In the genomic region with DNA sequence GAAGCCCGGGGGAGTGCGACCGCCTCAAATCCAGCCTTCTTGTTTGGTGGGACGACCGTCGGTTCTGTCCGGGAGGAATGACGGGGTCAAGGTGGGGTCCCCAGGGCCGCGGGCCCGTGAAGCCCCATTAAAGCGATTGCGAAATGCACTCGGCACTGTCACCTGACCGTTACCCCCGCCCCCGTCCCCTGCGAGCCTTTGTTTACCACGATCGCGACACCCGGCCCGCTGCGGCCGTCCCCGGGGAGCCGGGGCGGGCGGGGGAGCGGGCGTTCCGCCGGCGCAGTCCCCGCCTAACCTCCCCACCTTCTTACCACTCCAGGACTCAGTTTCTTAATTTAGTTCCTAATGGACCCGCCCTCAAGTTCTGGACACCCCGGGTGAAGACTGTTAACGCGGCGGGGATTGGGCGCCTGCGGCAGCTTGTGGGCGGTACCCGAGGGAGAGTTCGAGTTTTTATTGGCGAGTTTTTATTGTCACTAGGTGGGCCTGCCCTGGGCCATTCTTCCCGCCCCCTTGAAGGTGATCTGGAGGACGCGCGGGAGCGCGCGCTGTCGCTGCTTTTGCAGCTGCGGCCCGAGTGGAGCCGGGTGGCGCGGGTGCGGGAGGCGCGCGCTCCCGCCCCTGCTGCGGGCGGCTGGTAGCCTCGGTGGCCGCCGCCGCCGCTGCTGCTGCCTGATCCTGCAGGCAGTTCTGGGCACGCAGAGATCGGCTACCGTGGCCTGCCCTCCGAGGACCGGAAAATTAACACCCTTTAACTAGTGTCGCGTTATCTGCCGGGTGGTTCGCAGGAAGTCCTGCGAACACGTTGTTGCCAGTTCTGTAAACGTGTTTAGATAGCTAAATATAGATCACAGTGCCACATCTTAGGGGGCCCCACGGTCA, we compare ENCODE assay signal across 8 cellular contexts. TPM values are rescaled to one million over a fixed set of nuclear protein-coding genes. Genes with fewer than 3 reads are reported as not detected.
DNase-seq lines count a peak whose midpoint lies in the region; ATAC-seq, FAIRE-seq and TF ChIP-seq lines count a peak whose summit lies in the region.

No MANE protein-coding gene starts in this region.

- no peaks in the 10 kb centered on the region for H3K36me3 Mint-ChIP-seq in activated CD4-positive, alpha-beta T cell treated with anti-CD3 and anti-CD28 coated beads for 36 hours (ENCODE audit: low read depth)

- H3K4me3 Mint-ChIP-seq in activated CD4-positive, alpha-beta T cell treated with anti-CD3 and anti-CD28 coated beads for 36 hours, result peak overlapping the region; percentile 87

- peak; percentile 77 for ATAC-seq in HG03442 (IDR thresholded peaks at IDR 0.05; ENCODE audit: unreplicated experiment)
- ATAC-seq in activated CD4-positive, alpha-beta T cell treated with anti-CD3 and anti-CD28 coated beads for 36 hours, result peak; percentile 82

- H3K27me3 Mint-ChIP-seq in activated CD4-positive, alpha-beta T cell treated with anti-CD3 and anti-CD28 coated beads for 36 hours, result no peaks in the 10 kb centered on the region

- H3K4me1 Mint-ChIP-seq in activated CD4-positive, alpha-beta T cell treated with anti-CD3 and anti-CD28 coated beads for 36 hours, result peaks cover 37% of the 10 kb centered on the region

- H3K9me3 ChIP-seq in BE2C, result no peaks in the 10 kb centered on the region

- peak overlapping the region; percentile 78 for H3K4me3 ChIP-seq in BE2C (ENCODE audit: low read depth, low read length)
- peak overlapping the region; percentile 96 for H3K4me3 ChIP-seq in choroid plexus epithelial cell (ENCODE audit: low read depth, low read length)
- H3K4me3 ChIP-seq in kidney epithelial cell (ENCODE audit: low read depth, low read length), result peak overlapping the region; percentile 91

- CTCF ChIA-PET in activated CD4-positive, alpha-beta T cell treated with anti-CD3 and anti-CD28 coated beads for 36 hours (lab: Charles Lee), result interaction anchor here (0.7 to 1.8 kb wide), 11 partner anchors 9 to 949 kb away, joined by 3 to 9 read pairs (median 4); a partner anchor contains a TSS

- H3K9me3 Mint-ChIP-seq in activated CD4-positive, alpha-beta T cell treated with anti-CD3 and anti-CD28 coated beads for 36 hours (ENCODE audit: low read depth), result no peaks in the 10 kb centered on the region

- DNase-seq in BE2C, result peak; percentile 98
- DNase-seq in GM19239 (ENCODE audit: insufficient read length, low spot score), result peak; percentile 66
- DNase-seq in NCI-H510A treated with DMSO at 0.1 percent for 48 hours (lab: John Stamatoyannopoulos, UW), result peak; percentile 98
- DNase-seq in activated CD4-positive, alpha-beta T cell treated with anti-CD3 and anti-CD28 coated beads for 36 hours, result peak; percentile 96
- peak; percentile 96 for DNase-seq in choroid plexus epithelial cell (ENCODE audit: low read depth)
- DNase-seq in kidney epithelial cell (ENCODE audit: low read depth), result peak; percentile 77
- peak; percentile 96 for DNase-seq in stimulated activated CD4-positive, alpha-beta T cell treated with anti-CD3 and anti-CD28 coated beads, Interleukin-15, amount 100 ng/mL, for 24 hours

- POLR2A ChIA-PET in activated CD4-positive, alpha-beta T cell treated with anti-CD3 and anti-CD28 coated beads for 36 hours (lab: Charles Lee), result interaction anchor here (0.5 to 2.6 kb wide), 9 partner anchors 8 to 109 kb away, joined by 3 to 19 read pairs (median 5); a partner anchor contains a TSS

- peak; percentile 73 for FAIRE-seq in GM19239 (lab: Jason Lieb, UNC)

- no peak for TF ChIP-seq CTCF in BE2C (IDR thresholded peaks at IDR 0.05; ENCODE audit: low read depth, low read length)
- TF ChIP-seq CTCF in choroid plexus epithelial cell (conservative IDR thresholded peaks at IDR 0.05; ENCODE audit: low read depth, low read length), result no peak
- TF ChIP-seq CTCF in kidney epithelial cell (IDR thresholded peaks at IDR 0.05; ENCODE audit: insufficient read depth, low read length, poor library complexity, severe bottlenecking), result no peak

- H3K36me3 ChIP-seq in BE2C (no peaks in the 10 kb centered on the region), kidney epithelial cell (ENCODE audit: control insufficient read depth, insufficient read depth, low read length) (no peaks in the 10 kb centered on the region)

- H3K27me3 ChIP-seq in BE2C, result no peaks in the 10 kb centered on the region
- H3K27me3 ChIP-seq in kidney epithelial cell (ENCODE audit: control insufficient read depth, insufficient read depth, low read length), result no peaks in the 10 kb centered on the region

- peak overlapping the region; percentile 95 for H3K27ac Mint-ChIP-seq in activated CD4-positive, alpha-beta T cell treated with anti-CD3 and anti-CD28 coated beads for 36 hours

- intact Hi-C loops in activated CD4-positive, alpha-beta T cell treated with anti-CD3 and anti-CD28 coated beads for 36 hours (cut with DNase I, micrococcal nuclease), result loop anchor here (1.0 to 5.0 kb wide), 14 partner anchors 61 to 844 kb away; a partner anchor contains a TSS

- no peaks in the 10 kb centered on the region for H3K4me1 ChIP-seq in BE2C

RNA-seq across cellular contexts. Expression of a gene that starts 1.0 kb away (rescaled TPM):
- polyA plus RNA-seq in BE2C (2012; ENCODE audit: insufficient read depth, insufficient read length, low read depth), result 17.8 TPM
- total RNA-seq in activated CD4-positive, alpha-beta T cell treated with anti-CD3 and anti-CD28 coated beads for 36 hours, result 10 to 100 TPM in 1 of 2 experiments, 1 to 10 TPM in 1; 9.6 to 15.8 TPM
- total RNA-seq in kidney epithelial cell, result 104 and 116 TPM in 2 replicates

Comparison
In these comparisons a context has a peak if more than half of its experiments do, and no peak if none do; other contexts are left out.
1. Peak in every context shown above with its lines: DNase-seq, ATAC-seq and H3K4me3 ChIP-seq.